In the genomic region with DNA sequence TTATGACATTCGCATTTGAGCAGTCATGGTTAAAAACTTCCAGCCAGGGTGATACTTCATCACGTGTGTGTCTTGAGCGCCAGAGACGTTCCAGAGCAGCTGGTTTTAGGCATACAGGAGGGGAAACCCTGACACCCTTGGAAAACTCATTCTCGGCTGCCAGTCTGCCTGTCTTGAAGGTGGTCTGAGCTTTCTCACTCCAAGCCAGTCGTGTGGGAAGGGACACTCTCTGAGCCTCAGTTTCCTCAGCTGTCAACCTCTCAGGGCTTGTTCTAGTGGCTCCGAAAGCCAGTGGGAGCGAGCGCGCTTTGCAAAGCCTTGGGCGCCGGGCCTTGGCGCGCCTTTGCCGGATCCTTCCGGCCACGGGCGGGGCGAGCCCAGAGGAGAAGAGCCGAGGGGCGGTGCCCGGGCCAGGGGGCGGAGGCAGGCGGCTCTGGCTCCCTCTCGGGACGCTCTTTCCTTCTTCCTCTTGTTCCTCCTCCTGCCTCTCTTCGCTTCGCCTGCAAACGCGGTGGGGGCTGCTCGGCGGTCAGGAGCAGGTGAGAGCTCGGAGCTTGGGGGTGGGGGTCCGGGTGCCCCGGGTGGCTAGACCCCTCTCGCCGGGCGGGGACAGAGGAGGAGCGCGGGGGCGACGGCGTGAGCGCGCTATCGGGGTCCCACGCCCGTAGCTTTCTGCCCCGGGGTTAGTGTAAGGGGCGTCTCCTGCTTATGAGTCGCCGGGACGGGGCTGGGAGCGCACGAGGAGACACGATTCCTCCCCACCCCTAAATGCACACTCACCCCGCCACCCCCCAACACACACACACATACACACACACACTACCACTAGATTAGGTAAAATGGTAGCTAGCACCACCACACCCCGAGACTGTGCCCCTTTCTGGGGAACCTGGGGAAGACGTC, we compare ENCODE assay signal across 8 cellular contexts. TPM values are rescaled to one million over a fixed set of nuclear protein-coding genes. Genes with fewer than 3 reads are reported as not detected.
DNase-seq lines count a peak whose midpoint lies in the region; ATAC-seq and TF ChIP-seq lines count a peak whose summit lies in the region.

A gene (plus strand): TSS at position 467 of the 903 bp plus-strand sequence. CDS start 2,509 bp downstream, outside the sequence.

- TF ChIP-seq POLR2A in stomach (IDR thresholded peaks at IDR 0.05), result no peak

- peak within 1 kb of the TSS; percentile 87 for H3K27ac Mint-ChIP-seq in Calu3 (ENCODE audit: unreplicated experiment)
- no peak within 1 kb of the TSS for H3K27ac Mint-ChIP-seq in neural progenitor cell

- H3K4me3 ChIP-seq in RWPE2 (ENCODE audit: severe bottlenecking) (peak within 1 kb of the TSS; percentile 70), neural progenitor cell (peak within 1 kb of the TSS; percentile 96), stomach (peak within 1 kb of the TSS; percentile 62 to 89 (median 86))

- TF ChIP-seq CTCF in Calu3 (IDR thresholded peaks at IDR 0.05; ENCODE audit: unreplicated experiment) (no peak), RWPE2 (IDR thresholded peaks at IDR 0.05; ENCODE audit: poor library complexity, severe bottlenecking) (no peak), foreskin keratinocyte (conservative IDR thresholded peaks at IDR 0.05) (no peak), neural progenitor cell (IDR thresholded peaks at IDR 0.05) (no peak), stomach (IDR thresholded peaks at IDR 0.05) (no peak)

- CTCF ChIA-PET in Calu3 (lab: Charles Lee), result interaction anchor here (0.7 to 6.3 kb wide), 4 partner anchors 11 to 143 kb away, joined by 3 to 83 read pairs (median 15); no protein-coding TSS in a partner anchor

- H3K9me3 ChIP-seq in RWPE2 (ENCODE audit: severe bottlenecking) (no peaks in the 10 kb centered on the region), neural progenitor cell (ENCODE audit: low read depth) (no peaks in the 10 kb centered on the region), stomach (no peaks in the 10 kb centered on the region)

- intact Hi-C loops in Calu3 (cut with micrococcal nuclease; ENCODE audit: unreplicated experiment), result loop anchor here (5.0 kb wide), 2 partner anchors 306 to 1164 kb away; no protein-coding TSS in a partner anchor
- intact Hi-C loops in stomach (cut with DNase I; ENCODE audit: low total_unique reads), result no loop called here

- peaks cover 10% of the 10 kb centered on the region for H3K79me2 ChIP-seq in neural progenitor cell (ENCODE audit: low read depth)

- H3K36me3 ChIP-seq in RWPE2 (ENCODE audit: low read depth) (peaks cover 30% of the 10 kb centered on the region), neural progenitor cell (no peaks in the 10 kb centered on the region), stomach (peaks cover 0 to 11% (median 3%) of the 10 kb centered on the region in 4 donors)

- H4K20me1 ChIP-seq in neural progenitor cell (ENCODE audit: low read depth), result peaks cover 10% of the 10 kb centered on the region

- DNase-seq in Calu3 (peak; percentile 94), HuH-7 (ENCODE audit: low spot score) (peak; percentile 72), RWPE2 (ENCODE audit: low spot score) (peak; percentile 82), foreskin keratinocyte (peak; percentile 53 to 75), neural progenitor cell (ENCODE audit: low spot score) (peak; percentile 93), stomach (peak; percentile 88)
- peak; percentile 92 for DNase-seq in activated effector memory CD4-positive, alpha-beta T cell treated with anti-CD3 and anti-CD28 coated beads, Interleukin-2, amount 50 U/mL, for 16 hours

- H3K4me1 ChIP-seq in RWPE2 (ENCODE audit: insufficient read depth, poor library complexity, severe bottlenecking) (peaks cover 10% of the 10 kb centered on the region), foreskin keratinocyte (peaks cover 8% of the 10 kb centered on the region), neural progenitor cell (no peaks in the 10 kb centered on the region), stomach (peaks cover 35 to 67% (median 60%) of the 10 kb centered on the region in 4 donors)

- peak within 1 kb of the TSS; percentile 28 for H3K9ac ChIP-seq in neural progenitor cell

- H3K27me3 Mint-ChIP-seq in Calu3 (ENCODE audit: unreplicated experiment) (no peaks in the 10 kb centered on the region), neural progenitor cell (ENCODE audit: insufficient read depth, low read depth) (peaks cover 7% of the 10 kb centered on the region)

- H3K27me3 ChIP-seq in RWPE2 (ENCODE audit: insufficient read depth, poor library complexity, severe bottlenecking), result no peaks in the 10 kb centered on the region
- no peaks in the 10 kb centered on the region for H3K27me3 ChIP-seq in foreskin keratinocyte
- H3K27me3 ChIP-seq in neural progenitor cell, result peaks cover 10% of the 10 kb centered on the region
- no peaks in the 10 kb centered on the region for H3K27me3 ChIP-seq in stomach

- H3K36me3 Mint-ChIP-seq in Calu3 (ENCODE audit: insufficient read depth, unreplicated experiment), result peaks cover 45% of the 10 kb centered on the region
- peaks cover 8% of the 10 kb centered on the region for H3K36me3 Mint-ChIP-seq in neural progenitor cell

- no TSS peak for BruUV-seq in Calu3 (replicated peaks; lab: Mats Ljungman, UMichigan)

- no peak for TF ChIP-seq EP300 in stomach (IDR thresholded peaks at IDR 0.05)

- H3K27ac ChIP-seq in RWPE2 (ENCODE audit: poor library complexity, severe bottlenecking) (peak within 1 kb of the TSS; percentile 20), foreskin keratinocyte (peak within 1 kb of the TSS; percentile 74), neural progenitor cell (no peak within 1 kb of the TSS), stomach (peak within 1 kb of the TSS; percentile 74 to 91 (median 88))

- peak within 1 kb of the TSS; percentile 93 for H2AFZ ChIP-seq in neural progenitor cell (replicated peaks)

- H3K9me3 Mint-ChIP-seq in Calu3 (ENCODE audit: low read depth, unreplicated experiment) (no peaks in the 10 kb centered on the region), neural progenitor cell (no peaks in the 10 kb centered on the region)

- H3K4me1 Mint-ChIP-seq in Calu3 (ENCODE audit: low read depth, unreplicated experiment) (peaks cover 42% of the 10 kb centered on the region), neural progenitor cell (peaks cover 6% of the 10 kb centered on the region)

- H3F3A ChIP-seq in neural progenitor cell (ENCODE audit: low read depth), result peaks cover 6% of the 10 kb centered on the region

- ATAC-seq in GM21423 (IDR thresholded peaks at IDR 0.05; ENCODE audit: unreplicated experiment) (peak; percentile 76), RWPE2 (ENCODE audit: low read depth) (peak; percentile 94), foreskin keratinocyte (peak; percentile 91)

- peak within 1 kb of the TSS; percentile 100 for H3K4me3 Mint-ChIP-seq in Calu3 (ENCODE audit: low read depth, unreplicated experiment)
- H3K4me3 Mint-ChIP-seq in neural progenitor cell, result peak within 1 kb of the TSS; percentile 91

- peak within 1 kb of the TSS; percentile 96 for H3K4me2 ChIP-seq in neural progenitor cell

- 0 to 1% (median 0%) methylated on average over 15 to 59 of the region's 59 CpGs for WGBS in stomach, 5 donors

RNA-seq across cellular contexts. Expression of the gene that starts here (rescaled TPM):
- total RNA-seq in Calu3 (2022) (46.7 and 50.1 TPM in 2 replicates), foreskin keratinocyte (19.3 and 27.4 TPM in 2 replicates), neural progenitor cell (ENCODE audit: low replicate concordance) (28.9 and 34.8 TPM in 2 replicates), stomach (100 to 1,000 TPM in 1 of 5 donors, 10 to 100 TPM in 4; 13.6 to 103 (median 53.7) TPM)
- polyA plus RNA-seq in foreskin keratinocyte (16.5 and 18.5 TPM in 2 replicates), stomach (10 to 100 TPM; 10.1 to 22.5 (median 18.5) TPM)
